In the genomic region with DNA sequence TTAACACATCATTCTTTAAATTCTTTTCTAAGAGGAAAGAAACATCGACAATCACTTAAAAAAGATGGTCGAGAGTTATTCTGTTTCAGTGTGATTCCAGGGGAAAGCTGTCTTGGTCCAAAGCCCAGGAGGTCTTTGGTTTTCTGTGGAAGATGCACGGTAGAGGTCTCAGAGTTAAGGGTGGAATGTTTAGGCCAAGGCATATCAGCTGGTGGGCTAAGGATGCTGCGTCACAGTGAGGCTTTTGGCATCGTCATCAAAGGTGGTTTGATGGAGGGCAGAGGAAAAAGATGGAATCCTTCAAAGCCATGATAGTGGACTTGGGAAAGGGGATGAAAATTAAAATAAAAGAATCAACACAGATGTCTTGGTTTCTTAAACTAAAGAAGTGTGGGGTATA, we compare ENCODE assay signal across 11 cellular contexts.
DNase-seq lines count a peak whose midpoint lies in the region; TF ChIP-seq lines count a peak whose summit lies in the region.
"Had no signal": no experiment of that assay in that cellular context is flagged by ENCODE, and none has a peak within 500 bp of the region (broad histone marks: within the 10 kb centered on the region; RNA-seq: fewer than 3 reads in every experiment).

No MANE protein-coding gene starts in this region.

- TF ChIP-seq POLR2A in ovary (IDR thresholded peaks at IDR 0.05): no peak

- 13 to 28% (median 14%) methylated on average over 5 of the region's 5 CpGs for WGBS in ovary, 3 donors

- no peaks in the 10 kb centered on the region for H3K36me3 ChIP-seq in ACC112 (ENCODE audit: insufficient read depth, low read length)
- no peaks in the 10 kb centered on the region for H3K36me3 ChIP-seq in ovary

- H3K27ac ChIP-seq in ACC112 (ENCODE audit: low read depth, low read length) (peak overlapping the region; percentile 91), epithelial cell of prostate (peak overlapping the region; percentile 77), ovary (peak overlapping the region in 1 of 2 donors; percentile 51)

- no peak for TF ChIP-seq EP300 in ovary (IDR thresholded peaks at IDR 0.05)

- H3K79me2 ChIP-seq in ACC112 (ENCODE audit: control insufficient read depth, insufficient read depth, low read length, unreplicated experiment): no peaks in the 10 kb centered on the region

- H2AFZ ChIP-seq in ACC112 (ENCODE audit: low read length, unreplicated experiment): peak overlapping the region; percentile 79

- no peak overlapping the region for H3K4me3 Mint-ChIP-seq in immature natural killer cell
- H3K4me3 Mint-ChIP-seq: activated T-cell treated with anti-CD3 and anti-CD28 coated beads, Interleukin-2, amount 50 U/mL, for 24 hours; central memory CD8-positive, alpha-beta T cell had no signal

- no peaks in the 10 kb centered on the region for H3K9me3 Mint-ChIP-seq in immature natural killer cell
- H3K9me3 Mint-ChIP-seq: activated T-cell treated with anti-CD3 and anti-CD28 coated beads, Interleukin-2, amount 50 U/mL, for 24 hours; central memory CD8-positive, alpha-beta T cell had no signal

- DNase-seq in SHP77 (lab: John Stamatoyannopoulos, UW) (peak; percentile 73 to 75), epithelial cell of prostate (ENCODE audit: low read depth, low spot score) (no peak), ovary (peak in 3 of 5 donors; percentile 28 to 32 (median 28)), immature natural killer cell (no peak), SW480 (ENCODE audit: low spot score) (no peak), SK-N-DZ (ENCODE audit: low spot score) (no peak)
- no peak for DNase-seq in stimulated activated CD4-positive, alpha-beta T cell treated with anti-CD3 and anti-CD28 coated beads, Interleukin-15, amount 100 ng/mL, for 24 hours
- DNase-seq: activated T-cell treated with anti-CD3 and anti-CD28 coated beads, Interleukin-2, amount 50 U/mL, for 24 hours; DND-41 had no signal

- no peak overlapping the region for H3K27ac Mint-ChIP-seq in immature natural killer cell
- H3K27ac Mint-ChIP-seq: activated T-cell treated with anti-CD3 and anti-CD28 coated beads, Interleukin-2, amount 50 U/mL, for 24 hours had no signal

- H3K4me1 ChIP-seq in ACC112 (ENCODE audit: control insufficient read depth, insufficient read depth, low read length, unreplicated experiment): peaks cover 44% of the 10 kb centered on the region
- peaks cover 2% of the 10 kb centered on the region for H3K4me1 ChIP-seq in ovary (ENCODE audit: insufficient read depth)

- intact Hi-C loops in ovary (cut with DNase I): loop anchor here in 2 of 4 donors (5.0 kb wide), 1 partner anchor 282 kb away; no protein-coding TSS in a partner anchor

- no peak for TF ChIP-seq CTCF in ovary (IDR thresholded peaks at IDR 0.05)

- peaks cover 0 to 7% (median 5%) of the 10 kb centered on the region in 3 donors for H3K27me3 Mint-ChIP-seq in immature natural killer cell (ENCODE audit: low read depth in 3 of 3)
- H3K27me3 Mint-ChIP-seq: activated T-cell treated with anti-CD3 and anti-CD28 coated beads, Interleukin-2, amount 50 U/mL, for 24 hours had no signal

- H3K36me3 Mint-ChIP-seq in immature natural killer cell: no peaks in the 10 kb centered on the region

- H3K4me3 ChIP-seq in ACC112 (ENCODE audit: low read depth, low read length) (peak overlapping the region; percentile 62), ovary (no peak overlapping the region)

- H3K9me3 ChIP-seq in ovary: no peaks in the 10 kb centered on the region

- no peaks in the 10 kb centered on the region for H3K27me3 ChIP-seq in ACC112 (ENCODE audit: insufficient read depth, low read length)
- H3K27me3 ChIP-seq in ovary: no peaks in the 10 kb centered on the region

- H3K4me1 Mint-ChIP-seq in immature natural killer cell: no peaks in the 10 kb centered on the region
- H3K4me1 Mint-ChIP-seq: central memory CD8-positive, alpha-beta T cell had no signal

Comparison
In these comparisons a context has a peak if more than half of its experiments do, and no peak if none do; other contexts are left out.
1. DNase-seq: peak in SHP77 (2 of 2) and ovary (3 of 5); none in epithelial cell of prostate (single experiment), immature natural killer cell (0 of 3), SW480 (single experiment), stimulated activated CD4-positive, alpha-beta T cell treated with anti-CD3 and anti-CD28 coated beads, Interleukin-15, amount 100 ng/mL, for 24 hours (single experiment) and SK-N-DZ (single experiment).